2 cellular contexts compared by ENCODE assay signal in the genomic region with DNA sequence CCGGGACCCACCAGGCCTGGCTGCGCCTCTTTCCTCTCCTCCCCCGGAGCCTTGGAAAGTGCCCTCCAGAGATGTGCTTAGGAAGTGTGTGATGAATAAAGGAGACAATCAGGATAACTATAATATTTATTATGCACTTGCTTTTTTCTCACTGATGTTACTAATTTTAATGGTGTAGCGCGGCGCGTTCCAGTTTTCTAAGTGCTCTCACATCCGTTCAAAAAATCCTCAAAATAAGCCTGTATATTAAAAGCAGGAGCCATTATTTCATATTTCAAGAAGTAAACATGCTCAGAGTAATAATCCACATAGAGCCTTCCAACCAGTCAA.
TF ChIP-seq lines count a peak whose summit lies in the region.

No MANE protein-coding gene starts in this region.

TF ChIP-seq in SK-N-SH, 30 proteins besides CTCF, POLR2A, EP300 and RAD21 (continued from another document):
- TF ChIP-seq REST (IDR thresholded peaks at IDR 0.05; ENCODE audit: low read depth, low read length) (no peak), YY1 (IDR thresholded peaks at IDR 0.05; ENCODE audit: low read depth) (no peak), RXRA (IDR thresholded peaks at IDR 0.05; ENCODE audit: borderline replicate concordance, low read depth) (no peak), GATA2 (CRISPR knock-in tag; IDR thresholded peaks at IDR 0.05) (no peak), USF1 (IDR thresholded peaks at IDR 0.05; ENCODE audit: borderline replicate concordance, low read depth) (no peak), NRF1 (IDR thresholded peaks at IDR 0.05; ENCODE audit: low read depth, low read length) (no peak), JUND (IDR thresholded peaks at IDR 0.05) (no peak), TAF1 (IDR thresholded peaks at IDR 0.05; ENCODE audit: borderline replicate concordance, low read depth, low read length) (no peak), TEAD4 (IDR thresholded peaks at IDR 0.05; ENCODE audit: borderline replicate concordance, insufficient read depth) (no peak), NFIC (IDR thresholded peaks at IDR 0.05; ENCODE audit: borderline replicate concordance) (no peak), MXI1 (IDR thresholded peaks at IDR 0.05; ENCODE audit: low read depth, low read length) (no peak), FOSL2 (IDR thresholded peaks at IDR 0.05; ENCODE audit: borderline replicate concordance, low read depth) (no peak), CHD2 (IDR thresholded peaks at IDR 0.05; ENCODE audit: low read length, partially characterized antibody) (no peak)
- TF ChIP-seq, protein P1, sequence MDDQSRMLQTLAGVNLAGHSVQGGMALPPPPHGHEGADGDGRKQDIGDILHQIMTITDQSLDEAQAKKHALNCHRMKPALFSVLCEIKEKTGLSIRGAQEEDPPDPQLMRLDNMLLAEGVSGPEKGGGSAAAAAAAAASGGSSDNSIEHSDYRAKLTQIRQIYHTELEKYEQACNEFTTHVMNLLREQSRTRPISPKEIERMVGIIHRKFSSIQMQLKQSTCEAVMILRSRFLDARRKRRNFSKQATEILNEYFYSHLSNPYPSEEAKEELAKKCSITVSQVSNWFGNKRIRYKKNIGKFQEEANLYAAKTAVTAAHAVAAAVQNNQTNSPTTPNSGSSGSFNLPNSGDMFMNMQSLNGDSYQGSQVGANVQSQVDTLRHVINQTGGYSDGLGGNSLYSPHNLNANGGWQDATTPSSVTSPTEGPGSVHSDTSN (IDR thresholded peaks at IDR 0.05), result no peak
TF ChIP-seq in SK-N-SH: peak in this region for 0.

TF ChIP-seq in SK-N-SH treated with all-trans-retinoic acid at 6 μM for 48 hours, 23 proteins besides CTCF, POLR2A, EP300 and RAD21 (continued from another document):
- TF ChIP-seq CSDC2 (CRISPR knock-in tag; IDR thresholded peaks at IDR 0.05) (no peak), POU6F1 (CRISPR knock-in tag; IDR thresholded peaks at IDR 0.05; ENCODE audit: borderline replicate concordance, low read depth) (no peak), ISL1 (CRISPR knock-in tag; IDR thresholded peaks at IDR 0.05) (no peak), ZNF565 (CRISPR knock-in tag; conservative IDR thresholded peaks at IDR 0.05; ENCODE audit: low read depth) (no peak), ZFP30 (CRISPR knock-in tag; IDR thresholded peaks at IDR 0.05) (no peak), ESRRG (CRISPR knock-in tag; IDR thresholded peaks at IDR 0.05) (no peak)
